ENCODE assay signal across 1 cellular context in the genomic region with DNA sequence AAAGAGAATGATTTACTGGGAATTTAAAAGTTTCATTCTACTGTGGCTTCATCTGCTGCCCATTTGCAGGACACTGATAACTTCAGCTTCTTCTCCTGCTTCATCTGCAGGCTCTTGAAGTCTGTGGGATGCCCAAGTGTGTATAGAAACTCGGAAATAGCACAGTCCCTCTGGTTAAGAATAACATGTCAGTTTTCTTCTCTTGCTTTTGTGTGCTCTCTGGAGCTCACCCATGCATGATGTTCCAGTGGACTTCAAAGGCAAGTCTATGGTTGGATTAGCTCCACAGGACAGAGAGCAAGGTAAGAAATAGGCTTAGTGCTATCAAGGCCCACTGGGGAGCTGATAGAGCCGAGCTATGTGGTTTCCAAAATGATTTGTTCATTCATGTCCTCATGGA.
TF ChIP-seq lines count a peak whose summit lies in the region.

No MANE protein-coding gene starts in this region.

TF ChIP-seq in GM23338, 12 proteins besides CTCF, POLR2A, EP300 and RAD21 (continued from another document):
- TF ChIP-seq ZNF462 (CRISPR knock-in tag; IDR thresholded peaks at IDR 0.05), result no peak
- TF ChIP-seq EZH2phosphoT487 (IDR thresholded peaks at IDR 0.05; ENCODE audit: unreplicated experiment), result no peak
- TF ChIP-seq POLR2AphosphoS5 (IDR thresholded peaks at IDR 0.05; ENCODE audit: low read depth), result no peak
- TF ChIP-seq ZNF331 (CRISPR knock-in tag; IDR thresholded peaks at IDR 0.05; ENCODE audit: low read depth), result no peak
- no peak for TF ChIP-seq ZNF114 (CRISPR knock-in tag; IDR thresholded peaks at IDR 0.05)
- no peak for TF ChIP-seq STAT1 (IDR thresholded peaks at IDR 0.05; ENCODE audit: unreplicated experiment)
- TF ChIP-seq, protein P1, sequence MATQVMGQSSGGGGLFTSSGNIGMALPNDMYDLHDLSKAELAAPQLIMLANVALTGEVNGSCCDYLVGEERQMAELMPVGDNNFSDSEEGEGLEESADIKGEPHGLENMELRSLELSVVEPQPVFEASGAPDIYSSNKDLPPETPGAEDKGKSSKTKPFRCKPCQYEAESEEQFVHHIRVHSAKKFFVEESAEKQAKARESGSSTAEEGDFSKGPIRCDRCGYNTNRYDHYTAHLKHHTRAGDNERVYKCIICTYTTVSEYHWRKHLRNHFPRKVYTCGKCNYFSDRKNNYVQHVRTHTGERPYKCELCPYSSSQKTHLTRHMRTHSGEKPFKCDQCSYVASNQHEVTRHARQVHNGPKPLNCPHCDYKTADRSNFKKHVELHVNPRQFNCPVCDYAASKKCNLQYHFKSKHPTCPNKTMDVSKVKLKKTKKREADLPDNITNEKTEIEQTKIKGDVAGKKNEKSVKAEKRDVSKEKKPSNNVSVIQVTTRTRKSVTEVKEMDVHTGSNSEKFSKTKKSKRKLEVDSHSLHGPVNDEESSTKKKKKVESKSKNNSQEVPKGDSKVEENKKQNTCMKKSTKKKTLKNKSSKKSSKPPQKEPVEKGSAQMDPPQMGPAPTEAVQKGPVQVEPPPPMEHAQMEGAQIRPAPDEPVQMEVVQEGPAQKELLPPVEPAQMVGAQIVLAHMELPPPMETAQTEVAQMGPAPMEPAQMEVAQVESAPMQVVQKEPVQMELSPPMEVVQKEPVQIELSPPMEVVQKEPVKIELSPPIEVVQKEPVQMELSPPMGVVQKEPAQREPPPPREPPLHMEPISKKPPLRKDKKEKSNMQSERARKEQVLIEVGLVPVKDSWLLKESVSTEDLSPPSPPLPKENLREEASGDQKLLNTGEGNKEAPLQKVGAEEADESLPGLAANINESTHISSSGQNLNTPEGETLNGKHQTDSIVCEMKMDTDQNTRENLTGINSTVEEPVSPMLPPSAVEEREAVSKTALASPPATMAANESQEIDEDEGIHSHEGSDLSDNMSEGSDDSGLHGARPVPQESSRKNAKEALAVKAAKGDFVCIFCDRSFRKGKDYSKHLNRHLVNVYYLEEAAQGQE (IDR thresholded peaks at IDR 0.05; ENCODE audit: unreplicated experiment), result no peak
- no peak for TF ChIP-seq NANOG (IDR thresholded peaks at IDR 0.05; ENCODE audit: borderline replicate concordance)
- no peak for TF ChIP-seq CREB1 (CRISPR knock-in tag; IDR thresholded peaks at IDR 0.05; ENCODE audit: low read depth)
- TF ChIP-seq JUNB (IDR thresholded peaks at IDR 0.05; ENCODE audit: unreplicated experiment), result no peak
- TF ChIP-seq EZH2 (IDR thresholded peaks at IDR 0.05; ENCODE audit: low read depth, unreplicated experiment), result no peak
